11 cellular contexts compared by ENCODE assay signal in the genomic region with DNA sequence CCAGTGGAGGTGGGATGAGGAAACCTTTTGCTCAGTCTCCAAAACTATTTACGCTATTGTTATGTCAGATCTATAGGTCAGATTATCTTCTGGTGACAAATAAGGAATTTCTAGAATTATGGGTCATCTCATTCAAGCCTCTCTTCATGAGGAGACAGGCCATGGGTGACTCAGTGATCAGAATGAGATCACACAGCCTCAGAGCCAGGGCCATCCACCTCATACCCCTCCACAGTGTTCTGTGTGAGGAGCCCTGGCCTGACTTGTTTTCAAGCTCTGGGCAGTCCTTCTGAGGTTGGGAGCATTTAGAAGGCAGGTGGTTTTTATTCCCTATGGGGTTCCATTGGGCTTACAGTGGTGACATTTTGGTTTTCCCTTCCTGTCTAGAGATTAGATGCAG. TPM values are rescaled to one million over a fixed set of nuclear protein-coding genes. Genes with fewer than 3 reads are reported as not detected.
DNase-seq lines count a peak whose midpoint lies in the region; ATAC-seq and TF ChIP-seq lines count a peak whose summit lies in the region.
"Had no signal": no experiment of that assay in that cellular context is flagged by ENCODE, and none has a peak within 500 bp of the region (broad histone marks: within the 10 kb centered on the region; RNA-seq: fewer than 3 reads in every experiment).

No MANE protein-coding gene starts in this region.

- H3K4me1 ChIP-seq in naive thymus-derived CD4-positive, alpha-beta T cell (ENCODE audit: control insufficient read depth in 2 of 2, insufficient read depth in 2 of 2, low read length in 2 of 2) = peaks cover 13 to 47% of the 10 kb centered on the region in 2 donors

- ATAC-seq in naive thymus-derived CD4-positive, alpha-beta T cell = no peak
- ATAC-seq in HG02588 (IDR thresholded peaks at IDR 0.05; ENCODE audit: unreplicated experiment) = no peak

- peaks cover 0 to 11% (median 2%) of the 10 kb centered on the region in 11 donors for H3K9me3 Mint-ChIP-seq in naive thymus-derived CD4-positive, alpha-beta T cell

- CTCF ChIA-PET in naive thymus-derived CD4-positive, alpha-beta T cell (lab: Charles Lee) = interaction anchor here (2.8 kb wide), 1 partner anchor 28 kb away, joined by 8 read pairs; no protein-coding TSS in a partner anchor

- peaks cover 54 to 92% (median 85%) of the 10 kb centered on the region in 7 donors for H3K4me1 Mint-ChIP-seq in naive thymus-derived CD4-positive, alpha-beta T cell

- POLR2A ChIA-PET in naive thymus-derived CD4-positive, alpha-beta T cell (lab: Charles Lee) = interaction anchor here (0.7 to 4.9 kb wide), 3 partner anchors 17 to 37 kb away, joined by 4 to 25 read pairs (median 5); a partner anchor contains a TSS

- peaks cover 4 to 51% (median 47%) of the 10 kb centered on the region in 5 donors for H3K36me3 Mint-ChIP-seq in naive thymus-derived CD4-positive, alpha-beta T cell

- H3K36me3 ChIP-seq in brain microvascular endothelial cell (replicated peaks) = no peaks in the 10 kb centered on the region
- H3K36me3 ChIP-seq in naive thymus-derived CD4-positive, alpha-beta T cell (ENCODE audit: control insufficient read depth in 2 of 3, insufficient read depth in 3 of 3, low read length in 3 of 3) = peaks cover 0 to 24% (median 0%) of the 10 kb centered on the region in 3 experiments

- in situ Hi-C loops in brain microvascular endothelial cell (cut with HindIII; ENCODE audit: low pct_ligation_motif_present, low sequenced_read_pairs) = no loop called here

- H3K9me3 ChIP-seq in naive thymus-derived CD4-positive, alpha-beta T cell (ENCODE audit: control insufficient read depth in 2 of 3, low read length in 3 of 3) = peaks cover 0 to 6% (median 4%) of the 10 kb centered on the region in 3 experiments

- peak overlapping the region; percentile 2 to 98 (median 89) for H3K27ac Mint-ChIP-seq in naive thymus-derived CD4-positive, alpha-beta T cell

- TF ChIP-seq CTCF in AG10803 (conservative IDR thresholded peaks at IDR 0.05; ENCODE audit: low read length) (no peak), brain microvascular endothelial cell (IDR thresholded peaks at IDR 0.05; ENCODE audit: low read depth, low read length, missing control alignments) (no peak)

- H3K4me3 ChIP-seq in AG10803 (ENCODE audit: low read length) (no peak overlapping the region), brain microvascular endothelial cell (ENCODE audit: low read depth, low read length) (no peak overlapping the region)
- no peak overlapping the region for H3K4me3 ChIP-seq in naive thymus-derived CD4-positive, alpha-beta T cell (ENCODE audit: low read length)

- H3K27me3 Mint-ChIP-seq in naive thymus-derived CD4-positive, alpha-beta T cell = no peaks in the 10 kb centered on the region

- no peaks in the 10 kb centered on the region for H3K27me3 ChIP-seq in brain microvascular endothelial cell (replicated peaks)
- no peaks in the 10 kb centered on the region for H3K27me3 ChIP-seq in naive thymus-derived CD4-positive, alpha-beta T cell (ENCODE audit: control insufficient read depth in 2 of 2, insufficient read depth in 2 of 2, low read length in 2 of 2)

- intact Hi-C loops in naive thymus-derived CD4-positive, alpha-beta T cell (cut with micrococcal nuclease) = loop anchor here in 1 of 2 donors (2.0 kb wide), 1 partner anchor 15 kb away; no protein-coding TSS in a partner anchor

- peak overlapping the region; percentile 59 for H3K27ac ChIP-seq in brain microvascular endothelial cell
- H3K27ac ChIP-seq in naive thymus-derived CD4-positive, alpha-beta T cell (ENCODE audit: low read depth, low read length) = peak overlapping the region; percentile 2

- DNase-seq in AG10803 (ENCODE audit: low read depth) (peak; percentile 64), HT1080 (ENCODE audit: low read depth) (peak; percentile 67), brain microvascular endothelial cell (peak; percentile 86), DMS53 treated with DMSO at 0.1 percent for 48 hours (lab: John Stamatoyannopoulos, UW; ENCODE audit: unreplicated experiment) (no peak), inferior parietal cortex (ENCODE audit: extremely low spot score) (no peak), HuH-7 (ENCODE audit: low spot score) (no peak)
- DNase-seq in naive thymus-derived CD4-positive, alpha-beta T cell = no peak
- DNase-seq: activated CD8-positive, alpha-beta memory T cell treated with anti-CD3 and anti-CD28 coated beads, Interleukin-2, amount 50 U/mL, for 4 hours; Calu3; OCI-M1 had no signal

- peak overlapping the region in 4 of 10 donors; percentile 5 to 64 (median 36) for H3K4me3 Mint-ChIP-seq in naive thymus-derived CD4-positive, alpha-beta T cell

RNA-seq across cellular contexts. Expression of a gene that starts 26.5 kb away (rescaled TPM):
- total RNA-seq in HT1080 (2014; rRNA removed; shearing (Covaris generic)) = 0.60 and 1.1 TPM in 2 replicates
- polyA plus RNA-seq in HT1080 (2015; cell fraction: cytosol; rRNA removed) = 2.0 and 2.3 TPM in 2 replicates
- polyA plus RNA-seq in HT1080 (2015; cell fraction: nucleus; rRNA removed) = 3.2 and 3.5 TPM in 2 replicates
- 10 to 100 TPM; 10.6 to 52.0 (median 46.8) TPM for total RNA-seq in naive thymus-derived CD4-positive, alpha-beta T cell
- 10 to 100 TPM; 17.7 to 25.1 TPM for polyA plus RNA-seq in naive thymus-derived CD4-positive, alpha-beta T cell

Comparison
In these comparisons a context has a peak if more than half of its experiments do, and no peak if none do; other contexts are left out.
1. DNase-seq: peak in AG10803 (single experiment), HT1080 (single experiment) and brain microvascular endothelial cell (single experiment); none in naive thymus-derived CD4-positive, alpha-beta T cell (0 of 9), DMS53 treated with DMSO at 0.1 percent for 48 hours (single experiment), inferior parietal cortex (single experiment) and HuH-7 (single experiment).